In genomic region chr11:123034587-123034986, GRCh38 we compare ENCODE assay signal across 15 cellular contexts. TPM values are rescaled to one million over a fixed set of nuclear protein-coding genes. Genes with fewer than 3 reads are reported as not detected.
"Had no signal": no experiment of that assay in that cellular context is flagged by ENCODE, and none has a peak within 500 bp of the region (broad histone marks: within the 10 kb centered on the region; RNA-seq: fewer than 3 reads in every experiment).

No MANE protein-coding gene starts in this region.

- DNase-seq: activated CD8-positive, alpha-beta T cell treated with anti-CD3 and anti-CD28 coated beads for 36 hours; activated naive CD4-positive, alpha-beta T cell; left colon; naive B cell; nucleus accumbens; stimulated activated naive CD4-positive, alpha-beta T cell treated with Interleukin-2 at 50 U/mL for 16 hours; T-helper 9 cell had no signal

- H3K36me3 ChIP-seq: cardiac muscle cell, esophagus muscularis mucosa, prostate gland had no signal

- H3K27me3 ChIP-seq: cardiac muscle cell, esophagus muscularis mucosa had no signal

- H3K27ac ChIP-seq: cardiac muscle cell, esophagus muscularis mucosa, prostate gland, VCaP had no signal

- H3K4me1 ChIP-seq: esophagus muscularis mucosa, prostate gland had no signal

- ATAC-seq: activated CD8-positive, alpha-beta T cell treated with anti-CD3 and anti-CD28 coated beads for 36 hours; left colon; sciatic nerve had no signal

- H3K9me3 ChIP-seq: esophagus muscularis mucosa, prostate gland had no signal

- H3K4me3 ChIP-seq: cardiac muscle cell, esophagus muscularis mucosa, lung, prostate gland had no signal

RNA-seq across cellular contexts. Expression of gene BSX, which starts 53.0 kb away (rescaled TPM):
- total RNA-seq: activated CD8-positive, alpha-beta T cell treated with anti-CD3 and anti-CD28 coated beads for 36 hours; activated T-helper 1 cell treated with anti-CD3 and anti-CD28 coated beads, Interleukin-12 subunit alpha, Interleukin-12 subunit beta, Interleukin-2, Interleukin-4 antibody, amounts not matched to agents 30 ng/mL and 10 ng/mL and 1 ng/mL, durations not matched to agents 14 hours and 24 hours and 36 hours; astrocyte; cardiac muscle cell; esophagus muscularis mucosa; left colon; lung; prostate gland; sciatic nerve had no signal
- polyA plus RNA-seq: cardiac muscle cell, lung had no signal
